Comparison of ENCODE assay signal across 20 cellular contexts in genomic region chr6:30562470-30563425, GRCh38. TPM values are rescaled to one million over a fixed set of nuclear protein-coding genes. Genes with fewer than 3 reads are reported as not detected.
DNase-seq lines count a peak whose midpoint lies in the region; ATAC-seq and TF ChIP-seq lines count a peak whose summit lies in the region.
"Had no signal": no experiment of that assay in that cellular context is flagged by ENCODE, and none has a peak within 500 bp of the region (broad histone marks: within the 10 kb centered on the region; RNA-seq: fewer than 3 reads in every experiment).

No MANE protein-coding gene starts in this region.

- peaks cover 7% of the 10 kb centered on the region for H3K4me1 ChIP-seq in osteoblast (ENCODE audit: insufficient read depth, low read length)

- H3K27ac ChIP-seq in osteoblast (ENCODE audit: low read depth, low read length): no peak overlapping the region
- H3K27ac ChIP-seq: epithelial cell of prostate, KMS-11, pancreas, sigmoid colon, tibial artery had no signal

- H2AFZ ChIP-seq in osteoblast (ENCODE audit: low read length): no peak overlapping the region

- no peaks in the 10 kb centered on the region for H3K27me3 Mint-ChIP-seq in activated naive CD4-positive, alpha-beta T cell treated with anti-CD3 and anti-CD28 coated beads, Interleukin-2, amount 50 U/mL, for 24 hours
- H3K27me3 Mint-ChIP-seq in activated T-helper 17 cell treated with anti-CD3 and anti-CD28 coated beads, Interleukin-2, amount 50 U/mL, for 72 hours: no peaks in the 10 kb centered on the region
- H3K27me3 Mint-ChIP-seq: activated CD4-positive, alpha-beta T cell treated with anti-CD3 and anti-CD28 coated beads, Interleukin-2, amount 10 ng/mL, durations not matched to agents 24 days and 14 days; dendritic cell treated with granulocyte-macrophage colony-stimulating factor and Interleukin-4, amounts not matched to agents 40 ng/mL and 50 ng/mL, for 4 days had no signal

- ATAC-seq in activated T-helper 17 cell treated with anti-CD3 and anti-CD28 coated beads, Interleukin-2, amount 50 U/mL, for 72 hours (replicated peaks): no peak
- no peak for ATAC-seq in GM19455 (IDR thresholded peaks at IDR 0.05; ENCODE audit: unreplicated experiment)
- ATAC-seq: GM12878, pancreas had no signal

- H3K36me3 Mint-ChIP-seq in activated naive CD4-positive, alpha-beta T cell treated with anti-CD3 and anti-CD28 coated beads, Interleukin-2, amount 50 U/mL, for 24 hours: peaks cover 14% of the 10 kb centered on the region
- H3K36me3 Mint-ChIP-seq in activated T-helper 17 cell treated with anti-CD3 and anti-CD28 coated beads, Interleukin-2, amount 50 U/mL, for 72 hours (ENCODE audit: low read depth): peaks cover 67% of the 10 kb centered on the region

- H3K4me1 Mint-ChIP-seq in activated naive CD4-positive, alpha-beta T cell treated with anti-CD3 and anti-CD28 coated beads, Interleukin-2, amount 50 U/mL, for 24 hours: peaks cover 55% of the 10 kb centered on the region
- peaks cover 16% of the 10 kb centered on the region for H3K4me1 Mint-ChIP-seq in activated T-helper 17 cell treated with anti-CD3 and anti-CD28 coated beads, Interleukin-2, amount 50 U/mL, for 72 hours

- no peaks in the 10 kb centered on the region for H3K9me3 Mint-ChIP-seq in activated naive CD4-positive, alpha-beta T cell treated with anti-CD3 and anti-CD28 coated beads, Interleukin-2, amount 50 U/mL, for 24 hours
- no peaks in the 10 kb centered on the region for H3K9me3 Mint-ChIP-seq in activated T-helper 17 cell treated with anti-CD3 and anti-CD28 coated beads, Interleukin-2, amount 50 U/mL, for 72 hours
- H3K9me3 Mint-ChIP-seq: activated CD4-positive, alpha-beta T cell treated with anti-CD3 and anti-CD28 coated beads, Interleukin-2, amount 10 ng/mL, durations not matched to agents 24 days and 14 days; dendritic cell treated with granulocyte-macrophage colony-stimulating factor and Interleukin-4, amounts not matched to agents 40 ng/mL and 50 ng/mL, for 4 days had no signal

- H3K4me3 Mint-ChIP-seq in activated naive CD4-positive, alpha-beta T cell treated with anti-CD3 and anti-CD28 coated beads, Interleukin-2, amount 50 U/mL, for 24 hours: no peak overlapping the region
- H3K4me3 Mint-ChIP-seq in activated T-helper 17 cell treated with anti-CD3 and anti-CD28 coated beads, Interleukin-2, amount 50 U/mL, for 72 hours: no peak overlapping the region
- H3K4me3 Mint-ChIP-seq: activated CD4-positive, alpha-beta T cell treated with anti-CD3 and anti-CD28 coated beads, Interleukin-2, amount 10 ng/mL, durations not matched to agents 24 days and 14 days; dendritic cell treated with granulocyte-macrophage colony-stimulating factor and Interleukin-4, amounts not matched to agents 40 ng/mL and 50 ng/mL, for 4 days had no signal

- peaks cover 15% of the 10 kb centered on the region for H3K79me2 ChIP-seq in osteoblast (ENCODE audit: insufficient read depth, low read length)

- H3K36me3 ChIP-seq in osteoblast (ENCODE audit: insufficient read depth, low read length): peaks cover 23% of the 10 kb centered on the region

- H3K4me2 ChIP-seq in osteoblast (ENCODE audit: insufficient read depth, low read length): no peak overlapping the region
- H3K4me2 ChIP-seq: KMS-11 had no signal

- peak overlapping the region; percentile 56 for H3K27ac Mint-ChIP-seq in activated naive CD4-positive, alpha-beta T cell treated with anti-CD3 and anti-CD28 coated beads, Interleukin-2, amount 50 U/mL, for 24 hours
- peak overlapping the region; percentile 75 for H3K27ac Mint-ChIP-seq in activated T-helper 17 cell treated with anti-CD3 and anti-CD28 coated beads, Interleukin-2, amount 50 U/mL, for 72 hours
- H3K27ac Mint-ChIP-seq: activated CD4-positive, alpha-beta T cell treated with anti-CD3 and anti-CD28 coated beads, Interleukin-2, amount 10 ng/mL, durations not matched to agents 24 days and 14 days; dendritic cell treated with granulocyte-macrophage colony-stimulating factor and Interleukin-4, amounts not matched to agents 40 ng/mL and 50 ng/mL, for 4 days had no signal

- DNase-seq in activated naive CD4-positive, alpha-beta T cell treated with anti-CD3 and anti-CD28 coated beads, Interleukin-2, amount 50 U/mL, for 16 hours: no peak
- DNase-seq in osteoblast (ENCODE audit: insufficient read length, low spot score, missing footprints) (peak; percentile 21), NCI-H526 treated with DMSO at 0.1 percent for 48 hours (lab: John Stamatoyannopoulos, UW) (no peak)
- DNase-seq: activated CD4-positive, alpha-beta T cell treated with anti-CD3 and anti-CD28 coated beads, Interleukin-2, amount 10 ng/mL, durations not matched to agents 24 days and 14 days; foreskin melanocyte; GF-D8; NCI-H1105; NCI-H510A treated with DMSO at 0.1 percent for 48 hours; pancreas; RPMI8226; sigmoid colon; stimulated activated naive CD4-positive, alpha-beta T cell treated with Interleukin-2 at 50 U/mL for 16 hours; tibial artery had no signal

- no peak overlapping the region for H3K4me3 ChIP-seq in osteoblast (ENCODE audit: insufficient read depth, low read length)
- H3K4me3 ChIP-seq: GM12878, pancreas, sigmoid colon, tibial artery had no signal

- no peak for TF ChIP-seq CTCF in osteoblast (IDR thresholded peaks at IDR 0.05; ENCODE audit: extremely low read depth, low read depth, low read length)

- peaks cover 4% of the 10 kb centered on the region for H4K20me1 ChIP-seq in osteoblast (ENCODE audit: insufficient read depth, low read length)

- H3K27me3 ChIP-seq in osteoblast (ENCODE audit: insufficient read depth, low read length): no peaks in the 10 kb centered on the region
- H3K27me3 ChIP-seq: pancreas, sigmoid colon, tibial artery had no signal

- H3K9me3 ChIP-seq in osteoblast (ENCODE audit: low read depth, low read length): no peaks in the 10 kb centered on the region
- H3K9me3 ChIP-seq: pancreas, sigmoid colon, tibial artery had no signal

RNA-seq across cellular contexts. Expression of gene PRR3, which starts 5.7 kb away (rescaled TPM):
- total RNA-seq in activated T-helper 17 cell treated with anti-CD3 and anti-CD28 coated beads, Interleukin-2, amount 50 U/mL, for 72 hours: 10 to 100 TPM; 22.1 to 23.1 TPM
- 6.8 and 7.2 TPM in 2 replicates for total RNA-seq in osteoblast

RNA-seq across cellular contexts. Expression of gene GNL1, which starts 6.5 kb away (rescaled TPM):
- total RNA-seq in activated T-helper 17 cell treated with anti-CD3 and anti-CD28 coated beads, Interleukin-2, amount 50 U/mL, for 72 hours: 100 to 1,000 TPM; 102 to 117 TPM
- total RNA-seq in osteoblast: 56.5 and 64.8 TPM in 2 replicates

RNA-seq across cellular contexts. Expression of gene ABCF1, which starts 8.5 kb away (rescaled TPM):
- 10 to 100 TPM; 65.0 to 98.2 TPM for total RNA-seq in activated T-helper 17 cell treated with anti-CD3 and anti-CD28 coated beads, Interleukin-2, amount 50 U/mL, for 72 hours
- total RNA-seq in osteoblast: 37.3 and 37.4 TPM in 2 replicates

RNA-seq across cellular contexts. Expression of gene PPP1R10, which starts 54.3 kb away (rescaled TPM):
- 100 to 1,000 TPM in 1 of 2 donors, 10 to 100 TPM in 1; 85.9 to 101 TPM for total RNA-seq in activated T-helper 17 cell treated with anti-CD3 and anti-CD28 coated beads, Interleukin-2, amount 50 U/mL, for 72 hours
- 29.0 and 37.4 TPM in 2 replicates for total RNA-seq in osteoblast

RNA-seq across cellular contexts. Expression of gene MRPS18B, which starts 54.9 kb away (rescaled TPM):
- total RNA-seq in activated T-helper 17 cell treated with anti-CD3 and anti-CD28 coated beads, Interleukin-2, amount 50 U/mL, for 72 hours: 10 to 100 TPM; 64.6 to 78.5 TPM
- 67.3 and 83.4 TPM in 2 replicates for total RNA-seq in osteoblast
